Comparison of ENCODE assay signal across 15 cellular contexts in the genomic region with DNA sequence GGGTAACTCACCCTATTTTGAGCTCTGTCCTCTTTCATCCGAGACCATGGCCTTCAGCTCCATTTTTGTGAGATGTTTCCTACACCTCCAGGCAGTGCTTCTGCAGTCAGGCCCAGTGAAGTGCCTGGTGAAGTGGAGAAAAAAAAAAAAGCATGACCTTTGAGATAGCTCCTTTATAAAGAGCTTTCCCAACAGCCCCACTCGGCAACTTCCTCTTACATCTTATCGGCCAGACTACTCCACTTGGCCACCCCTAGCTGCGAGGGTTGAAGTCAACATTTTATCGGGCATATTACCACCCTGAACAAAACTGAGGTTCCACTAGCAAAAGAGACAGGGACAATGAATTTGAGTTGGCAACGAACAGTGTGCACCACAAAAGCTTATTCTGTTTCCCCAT.
DNase-seq lines count a peak whose midpoint lies in the region; ATAC-seq and TF ChIP-seq lines count a peak whose summit lies in the region.
"Had no signal": no experiment of that assay in that cellular context is flagged by ENCODE, and none has a peak within 500 bp of the region (broad histone marks: within the 10 kb centered on the region; RNA-seq: fewer than 3 reads in every experiment).

No MANE protein-coding gene starts in this region.

- no peak overlapping the region for H4K91ac ChIP-seq in neuronal stem cell (ENCODE audit: low read depth, low read length, poor library complexity)

- H3K4ac ChIP-seq in neuronal stem cell (ENCODE audit: low read length) = no peak overlapping the region

- H4K20me1 ChIP-seq in SK-N-SH (ENCODE audit: insufficient read depth) = no peaks in the 10 kb centered on the region

- WGBS in SK-N-SH (ENCODE audit: low lambda C conversion rate) = 74% methylated on average over 6 of the region's 6 CpGs
- WGBS in neuronal stem cell (ENCODE audit: extremely low coverage in 2 of 2, insufficient read length in 2 of 2, insufficient replicate concordance in 1 of 2), 2 donors = no CpG with 5 or more reads among the region's 6 CpGs

- TF ChIP-seq RAD21 in SK-N-SH (IDR thresholded peaks at IDR 0.05; ENCODE audit: low read length) = no peak

- H3K4me2 ChIP-seq in SK-N-SH (peak overlapping the region; percentile 28; the same call in 1 of the 2 replicates), neuronal stem cell (ENCODE audit: insufficient read depth, low read length, poor library complexity, severe bottlenecking) (no peak overlapping the region)

- no peak overlapping the region for H3K18ac ChIP-seq in neuronal stem cell (ENCODE audit: low read length)

- H3K9me3 ChIP-seq in A673 (ENCODE audit: low read depth, low read length, poor library complexity, severe bottlenecking) (no peaks in the 10 kb centered on the region), SK-N-SH (no peaks in the 10 kb centered on the region), neuronal stem cell (replicated peaks in 1 of 2; ENCODE audit: control insufficient read depth in 2 of 2, insufficient read depth in 1 of 2, low read depth in 1 of 2, low read length in 2 of 2) (peaks cover 0 to 3% of the 10 kb centered on the region in 2 donors)

- H3K9ac ChIP-seq in SK-N-SH (no peak overlapping the region), neuronal stem cell (ENCODE audit: low read depth, low read length, poor library complexity) (no peak overlapping the region)

- no peaks in the 10 kb centered on the region for H3K9me2 ChIP-seq in SK-N-SH

- H2BK12ac ChIP-seq in neuronal stem cell (ENCODE audit: low read length) = no peak overlapping the region

- no peak overlapping the region for H2AK5ac ChIP-seq in neuronal stem cell (ENCODE audit: low read depth, low read length)

- no peak overlapping the region for H4K8ac ChIP-seq in neuronal stem cell (ENCODE audit: low read depth, low read length)

- H3K23ac ChIP-seq in neuronal stem cell (ENCODE audit: low read depth, low read length, poor library complexity) = no peak overlapping the region

- ATAC-seq in Right ventricle myocardium superior (ENCODE audit: poor library complexity) = peak; percentile 88

- H3K14ac ChIP-seq in neuronal stem cell (ENCODE audit: low read length) = no peak overlapping the region

- H2BK120ac ChIP-seq in neuronal stem cell (ENCODE audit: low read depth, low read length) = no peak overlapping the region

- no peaks in the 10 kb centered on the region for H3K79me2 ChIP-seq in SK-N-SH (ENCODE audit: insufficient read depth)

- H2BK15ac ChIP-seq in neuronal stem cell (ENCODE audit: low read length) = no peak overlapping the region

- intact Hi-C loops in A673 (cut with micrococcal nuclease; ENCODE audit: unreplicated experiment) (loop anchor here (1.0 kb wide), 1 partner anchor 24 kb away; no protein-coding TSS in a partner anchor), Right ventricle myocardium superior (cut with DNase I) (no loop called here)

- peak overlapping the region; percentile 53 for H3K27ac ChIP-seq in A673 (ENCODE audit: low read depth, low read length, poor library complexity, severe bottlenecking)
- H3K27ac ChIP-seq in SK-N-SH (ENCODE audit: low read depth in 2 of 2, low read length in 1 of 2) = peak overlapping the region; percentile 84 to 87
- no peak overlapping the region for H3K27ac ChIP-seq in neuronal stem cell (replicated peaks; ENCODE audit: low read length)
- H3K27ac ChIP-seq: WERI-Rb-1 had no signal

- H3K27me3 ChIP-seq in A673 (replicated peaks; ENCODE audit: insufficient read depth, low read depth, low read length, poor library complexity) (no peaks in the 10 kb centered on the region), SK-N-SH (ENCODE audit: insufficient read depth) (no peaks in the 10 kb centered on the region), neuronal stem cell (ENCODE audit: control insufficient read depth in 3 of 3, insufficient read depth in 3 of 3, low read depth in 1 of 3, low read length in 3 of 3) (no peaks in the 10 kb centered on the region)

- no TSS peak for BruUV-seq in A673 (replicated peaks; lab: Mats Ljungman, UMichigan)

- H3K36me3 ChIP-seq in A673 (ENCODE audit: insufficient read depth, low read length, poor library complexity, severe bottlenecking) = no peaks in the 10 kb centered on the region
- H3K36me3 ChIP-seq in SK-N-SH (replicated peaks in 1 of 2; ENCODE audit: control insufficient read depth in 1 of 2, insufficient read depth in 2 of 2, low read length in 1 of 2) = no peaks in the 10 kb centered on the region
- H3K36me3 ChIP-seq in neuronal stem cell (replicated peaks in 1 of 2; ENCODE audit: control insufficient read depth in 2 of 2, insufficient read depth in 2 of 2, low read length in 2 of 2) = no peaks in the 10 kb centered on the region
- H3K36me3 ChIP-seq: WERI-Rb-1 had no signal

- H2AFZ ChIP-seq in SK-N-SH (ENCODE audit: low read depth) (no peak overlapping the region; the same call in 1 of the 2 replicates), neuronal stem cell (ENCODE audit: low read length) (peak overlapping the region; percentile 60)

- DNase-seq in A673 (ENCODE audit: low spot score) = no peak
- no peak for DNase-seq in SK-N-SH
- DNase-seq in Right ventricle myocardium superior = peak; percentile 41
- DNase-seq in neuronal stem cell (ENCODE audit: low spot score) = no peak
- no peak for DNase-seq in stimulated activated CD4-positive, alpha-beta T cell treated with anti-CD3 and anti-CD28 coated beads, Interleukin-4, amount 100 ng/mL, for 4 hours
- DNase-seq in HEK293T (ENCODE audit: extremely low spot score) = no peak
- DNase-seq in GM19240 (ENCODE audit: insufficient read length, low spot score) = no peak
- no peak for DNase-seq in SIG-M5 (lab: John Stamatoyannopoulos, UW)
- DNase-seq: activated effector memory CD4-positive, alpha-beta T cell treated with Interleukin-2 at 50 U/mL for 16 hours; COR-L47; foreskin melanocyte; GDM1; NCI-H82; stimulated activated CD4-positive, alpha-beta T cell treated with anti-CD3 and anti-CD28 coated beads, Interleukin-4, amount 100 ng/mL, for 24 hours; WERI-Rb-1 had no signal

- no peaks in the 10 kb centered on the region for H3K79me1 ChIP-seq in neuronal stem cell (ENCODE audit: low read depth, low read length)

- TF ChIP-seq EP300 in SK-N-SH (IDR thresholded peaks at IDR 0.05; ENCODE audit: borderline replicate concordance in 1 of 2, low read depth in 1 of 2, low read length in 1 of 2) = no peak

- H2BK5ac ChIP-seq in neuronal stem cell (ENCODE audit: low read length) = no peak overlapping the region

- no peaks in the 10 kb centered on the region for H3F3A ChIP-seq in SK-N-SH (replicated peaks; ENCODE audit: insufficient read depth)

- H3K4me1 ChIP-seq in A673 (ENCODE audit: insufficient read depth, low read length, poor library complexity, severe bottlenecking) (peaks cover 10% of the 10 kb centered on the region), SK-N-SH (ENCODE audit: control insufficient read depth in 1 of 2, insufficient read depth in 2 of 2, low read depth in 1 of 2, low read length in 1 of 2) (peaks cover 13 to 14% of the 10 kb centered on the region in 2 experiments), neuronal stem cell (ENCODE audit: control insufficient read depth in 2 of 2, insufficient read depth in 1 of 2, low read depth in 1 of 2, low read length in 2 of 2) (no peaks in the 10 kb centered on the region)

- H3K4me3 ChIP-seq in A673 (ENCODE audit: low read depth, low read length, poor library complexity, severe bottlenecking) (no peak overlapping the region), SK-N-SH (ENCODE audit: low read depth in 2 of 2, low read length in 1 of 2) (no peak overlapping the region), neuronal stem cell (ENCODE audit: low read length in 2 of 2) (no peak overlapping the region)

- POLR2A ChIA-PET in A673 (lab: Charles Lee; ENCODE audit: low non-redundant PET) (interaction anchor here (0.6 kb wide), 1 partner anchor 28 kb away, joined by 4 read pairs; no protein-coding TSS in a partner anchor), SK-N-SH (lab: Yijun Ruan, JAX) (no interaction called here), HEK293T (lab: Yijun Ruan, JAX) (no interaction called here)

- CTCF ChIA-PET in A673 (lab: Charles Lee) = interaction anchor here (0.7 kb wide), 1 partner anchor 114 kb away, joined by 3 read pairs; no protein-coding TSS in a partner anchor
- CTCF ChIA-PET in SK-N-SH (lab: Yijun Ruan, JAX) = interaction anchor here (1.0 to 1.5 kb wide), 2 partner anchors 114 to 117 kb away, joined by 3 read pairs; no protein-coding TSS in a partner anchor
- CTCF ChIA-PET in HEK293T (lab: Yijun Ruan, JAX) = interaction anchor here (0.7 kb wide), 1 partner anchor 13 kb away, joined by 3 read pairs; no protein-coding TSS in a partner anchor

- no peak for TF ChIP-seq CTCF in A673 (conservative IDR thresholded peaks at IDR 0.05; ENCODE audit: low read depth, low read length)
- no peak for TF ChIP-seq CTCF in SK-N-SH (IDR thresholded peaks at IDR 0.05)

TF ChIP-seq in SK-N-SH, 30 proteins besides CTCF, POLR2A, EP300 and RAD21:
- no peak for TF ChIP-seq FOXJ3 (CRISPR knock-in tag; IDR thresholded peaks at IDR 0.05)
- TF ChIP-seq SIN3A (IDR thresholded peaks at IDR 0.05; ENCODE audit: borderline replicate concordance, low read depth, low read length) = no peak

TF ChIP-seq in HEK293T, 16 proteins besides CTCF, POLR2A, EP300 and RAD21:
- TF ChIP-seq L3MBTL2 (conservative IDR thresholded peaks at IDR 0.05) = no peak
- TF ChIP-seq ARNT (IDR thresholded peaks at IDR 0.05) = no peak
- no peak for TF ChIP-seq CTBP1 (IDR thresholded peaks at IDR 0.05; ENCODE audit: borderline replicate concordance)
- TF ChIP-seq TARDBP (IDR thresholded peaks at IDR 0.05) = no peak
- TF ChIP-seq FOXK2 (IDR thresholded peaks at IDR 0.05) = no peak
- no peak for TF ChIP-seq LEF1 (IDR thresholded peaks at IDR 0.05; ENCODE audit: borderline replicate concordance)
- no peak for TF ChIP-seq ZNF384 (IDR thresholded peaks at IDR 0.05)
